In the genomic region with DNA sequence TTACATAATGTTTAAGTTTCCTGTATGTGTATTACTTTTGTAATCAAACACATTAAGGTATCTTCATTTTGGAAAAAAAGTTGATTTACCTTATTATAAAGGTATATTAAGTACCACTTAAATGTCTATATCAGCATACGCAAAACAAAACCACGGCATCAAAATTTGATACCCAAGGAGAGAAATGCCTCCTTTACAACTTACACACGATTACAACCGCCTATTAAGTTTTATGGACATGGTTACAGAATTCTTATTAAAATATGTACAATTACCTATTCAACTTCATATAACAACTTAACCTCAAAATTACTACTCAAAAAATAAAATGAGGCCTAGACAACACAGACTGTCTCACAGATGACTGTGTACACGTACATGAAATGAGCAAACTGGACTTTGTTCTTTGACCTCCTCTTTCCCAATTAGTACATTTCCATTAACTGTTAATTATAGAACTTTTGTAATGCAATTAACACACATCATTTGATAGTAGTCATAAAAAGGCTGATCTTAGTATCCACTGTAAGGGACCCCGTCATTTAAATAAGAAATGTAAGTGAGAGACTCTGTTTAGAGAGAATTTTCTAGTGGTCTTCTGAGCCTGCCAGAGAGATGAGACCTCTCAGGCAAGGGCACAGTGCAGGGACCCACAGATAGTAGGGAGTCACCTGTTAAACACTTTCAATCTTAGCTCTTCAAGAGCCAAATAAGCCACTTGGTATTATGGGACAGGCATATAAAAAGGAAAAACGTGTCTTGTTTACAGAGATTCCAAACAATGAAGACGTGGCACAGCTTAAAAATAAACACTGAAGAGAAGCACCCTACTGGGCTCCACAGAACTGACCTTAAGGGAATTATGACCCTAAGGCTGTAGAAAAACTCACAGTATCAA, we compare ENCODE assay signal across 7 cellular contexts. TPM values are rescaled to one million over a fixed set of nuclear protein-coding genes. Genes with fewer than 3 reads are reported as not detected.
DNase-seq lines count a peak whose midpoint lies in the region; ATAC-seq lines count a peak whose summit lies in the region.

No MANE protein-coding gene starts in this region.

- peak overlapping the region; percentile 91 for H3K4me3 Mint-ChIP-seq in activated T-helper 1 cell treated with anti-CD3 and anti-CD28 coated beads, Interleukin-12 subunit alpha, Interleukin-12 subunit beta, Interleukin-2, Interleukin-4 antibody, amounts not matched to agents 30 ng/mL and 10 ng/mL and 1 ng/mL, durations not matched to agents 14 hours and 24 hours and 36 hours
- H3K4me3 Mint-ChIP-seq in stimulated activated memory B cell treated with anti-CD40 and anti-IgM and Interleukin-4, amounts not matched to agents 10 μg/mL and 1 μg/mL and 100 μg/mL, for 72 hours: peak overlapping the region; percentile 91

- peaks cover 10% of the 10 kb centered on the region for H3K36me3 Mint-ChIP-seq in activated T-helper 1 cell treated with anti-CD3 and anti-CD28 coated beads, Interleukin-12 subunit alpha, Interleukin-12 subunit beta, Interleukin-2, Interleukin-4 antibody, amounts not matched to agents 30 ng/mL and 10 ng/mL and 1 ng/mL, durations not matched to agents 14 hours and 24 hours and 36 hours (ENCODE audit: low read depth)
- no peaks in the 10 kb centered on the region for H3K36me3 Mint-ChIP-seq in stimulated activated memory B cell treated with anti-CD40 and anti-IgM and Interleukin-4, amounts not matched to agents 10 μg/mL and 1 μg/mL and 100 μg/mL, for 72 hours

- DNase-seq in HT-29 (ENCODE audit: low spot score) (peak; percentile 42), GDM1 (lab: John Stamatoyannopoulos, UW) (no peak)
- no peak for DNase-seq in activated T-helper 1 cell treated with anti-CD3 and anti-CD28 coated beads, Interleukin-12 subunit alpha, Interleukin-12 subunit beta, Interleukin-2, Interleukin-4 antibody, amounts not matched to agents 30 ng/mL and 10 ng/mL and 1 ng/mL, durations not matched to agents 14 hours and 24 hours and 36 hours (ENCODE audit: low spot score)
- DNase-seq in stimulated activated CD4-positive, alpha-beta T cell treated with anti-CD3 and anti-CD28 coated beads, Interleukin-4, amount 100 ng/mL, for 1 hour: no peak

- peaks cover 76% of the 10 kb centered on the region for H3K4me1 Mint-ChIP-seq in activated T-helper 1 cell treated with anti-CD3 and anti-CD28 coated beads, Interleukin-12 subunit alpha, Interleukin-12 subunit beta, Interleukin-2, Interleukin-4 antibody, amounts not matched to agents 30 ng/mL and 10 ng/mL and 1 ng/mL, durations not matched to agents 14 hours and 24 hours and 36 hours (ENCODE audit: low read depth)
- peaks cover 81% of the 10 kb centered on the region for H3K4me1 Mint-ChIP-seq in stimulated activated memory B cell treated with anti-CD40 and anti-IgM and Interleukin-4, amounts not matched to agents 10 μg/mL and 1 μg/mL and 100 μg/mL, for 72 hours

- H3K27ac Mint-ChIP-seq in activated T-helper 1 cell treated with anti-CD3 and anti-CD28 coated beads, Interleukin-12 subunit alpha, Interleukin-12 subunit beta, Interleukin-2, Interleukin-4 antibody, amounts not matched to agents 30 ng/mL and 10 ng/mL and 1 ng/mL, durations not matched to agents 14 hours and 24 hours and 36 hours: peak overlapping the region; percentile 89
- no peak overlapping the region for H3K27ac Mint-ChIP-seq in stimulated activated memory B cell treated with anti-CD40 and anti-IgM and Interleukin-4, amounts not matched to agents 10 μg/mL and 1 μg/mL and 100 μg/mL, for 72 hours

- H3K4me3 ChIP-seq in iPS-11a (ENCODE audit: low read depth, low read length): peak overlapping the region; percentile 87

- intact Hi-C loops in activated T-helper 1 cell treated with anti-CD3 and anti-CD28 coated beads, Interleukin-12 subunit alpha, Interleukin-12 subunit beta, Interleukin-2, Interleukin-4 antibody, amounts not matched to agents 30 ng/mL and 10 ng/mL and 1 ng/mL, durations not matched to agents 14 hours and 24 hours and 36 hours (cut with micrococcal nuclease): loop anchor here (2.0 to 10.0 kb wide), 4 partner anchors 15 to 859 kb away; a partner anchor contains a TSS

- no peaks in the 10 kb centered on the region for H3K9me3 Mint-ChIP-seq in activated T-helper 1 cell treated with anti-CD3 and anti-CD28 coated beads, Interleukin-12 subunit alpha, Interleukin-12 subunit beta, Interleukin-2, Interleukin-4 antibody, amounts not matched to agents 30 ng/mL and 10 ng/mL and 1 ng/mL, durations not matched to agents 14 hours and 24 hours and 36 hours
- no peaks in the 10 kb centered on the region for H3K9me3 Mint-ChIP-seq in stimulated activated memory B cell treated with anti-CD40 and anti-IgM and Interleukin-4, amounts not matched to agents 10 μg/mL and 1 μg/mL and 100 μg/mL, for 72 hours

- H3K27me3 Mint-ChIP-seq in activated T-helper 1 cell treated with anti-CD3 and anti-CD28 coated beads, Interleukin-12 subunit alpha, Interleukin-12 subunit beta, Interleukin-2, Interleukin-4 antibody, amounts not matched to agents 30 ng/mL and 10 ng/mL and 1 ng/mL, durations not matched to agents 14 hours and 24 hours and 36 hours (ENCODE audit: insufficient read depth): no peaks in the 10 kb centered on the region
- no peaks in the 10 kb centered on the region for H3K27me3 Mint-ChIP-seq in stimulated activated memory B cell treated with anti-CD40 and anti-IgM and Interleukin-4, amounts not matched to agents 10 μg/mL and 1 μg/mL and 100 μg/mL, for 72 hours

- ATAC-seq in stimulated activated memory B cell treated with anti-CD40 and anti-IgM and Interleukin-4, amounts not matched to agents 10 μg/mL and 1 μg/mL and 100 μg/mL, for 72 hours: no peak
- no peak for ATAC-seq in HG03139 (IDR thresholded peaks at IDR 0.05; ENCODE audit: unreplicated experiment)

RNA-seq across cellular contexts. Expression of a gene that starts 2.4 kb away (rescaled TPM):
- 72.0 and 78.5 TPM in 2 replicates for total RNA-seq in HT-29 (2014; rRNA removed; shearing (Covaris generic))
- 60.5 and 60.8 TPM in 2 replicates for total RNA-seq in activated T-helper 1 cell treated with anti-CD3 and anti-CD28 coated beads, Interleukin-12 subunit alpha, Interleukin-12 subunit beta, Interleukin-2, Interleukin-4 antibody, amounts not matched to agents 30 ng/mL and 10 ng/mL and 1 ng/mL, durations not matched to agents 14 hours and 24 hours and 36 hours

RNA-seq across cellular contexts. Expression of a gene that starts 14.0 kb away (rescaled TPM):
- total RNA-seq in HT-29 (2014; rRNA removed; shearing (Covaris generic)): 66.9 and 67.4 TPM in 2 replicates
- total RNA-seq in activated T-helper 1 cell treated with anti-CD3 and anti-CD28 coated beads, Interleukin-12 subunit alpha, Interleukin-12 subunit beta, Interleukin-2, Interleukin-4 antibody, amounts not matched to agents 30 ng/mL and 10 ng/mL and 1 ng/mL, durations not matched to agents 14 hours and 24 hours and 36 hours: 52.5 and 55.3 TPM in 2 replicates

RNA-seq across cellular contexts. Expression of a gene that starts 28.6 kb away (rescaled TPM):
- 119 and 127 TPM in 2 replicates for total RNA-seq in HT-29 (2014; rRNA removed; shearing (Covaris generic))
- total RNA-seq in activated T-helper 1 cell treated with anti-CD3 and anti-CD28 coated beads, Interleukin-12 subunit alpha, Interleukin-12 subunit beta, Interleukin-2, Interleukin-4 antibody, amounts not matched to agents 30 ng/mL and 10 ng/mL and 1 ng/mL, durations not matched to agents 14 hours and 24 hours and 36 hours: 7.6 and 8.6 TPM in 2 replicates

Comparison
In these comparisons a context has a peak if more than half of its experiments do, and no peak if none do; other contexts are left out.
1. RNA of a gene that starts 28.6 kb away (total RNA-seq): 119 to 127 TPM in HT-29; 7.6 to 8.6 TPM in activated T-helper 1 cell treated with anti-CD3 and anti-CD28 coated beads, Interleukin-12 subunit alpha, Interleukin-12 subunit beta, Interleukin-2, Interleukin-4 antibody, amounts not matched to agents 30 ng/mL and 10 ng/mL and 1 ng/mL, durations not matched to agents 14 hours and 24 hours and 36 hours; every median in the first group is over 10 times any median in the second.